ENCODE assay signal across 10 cellular contexts in the genomic region with DNA sequence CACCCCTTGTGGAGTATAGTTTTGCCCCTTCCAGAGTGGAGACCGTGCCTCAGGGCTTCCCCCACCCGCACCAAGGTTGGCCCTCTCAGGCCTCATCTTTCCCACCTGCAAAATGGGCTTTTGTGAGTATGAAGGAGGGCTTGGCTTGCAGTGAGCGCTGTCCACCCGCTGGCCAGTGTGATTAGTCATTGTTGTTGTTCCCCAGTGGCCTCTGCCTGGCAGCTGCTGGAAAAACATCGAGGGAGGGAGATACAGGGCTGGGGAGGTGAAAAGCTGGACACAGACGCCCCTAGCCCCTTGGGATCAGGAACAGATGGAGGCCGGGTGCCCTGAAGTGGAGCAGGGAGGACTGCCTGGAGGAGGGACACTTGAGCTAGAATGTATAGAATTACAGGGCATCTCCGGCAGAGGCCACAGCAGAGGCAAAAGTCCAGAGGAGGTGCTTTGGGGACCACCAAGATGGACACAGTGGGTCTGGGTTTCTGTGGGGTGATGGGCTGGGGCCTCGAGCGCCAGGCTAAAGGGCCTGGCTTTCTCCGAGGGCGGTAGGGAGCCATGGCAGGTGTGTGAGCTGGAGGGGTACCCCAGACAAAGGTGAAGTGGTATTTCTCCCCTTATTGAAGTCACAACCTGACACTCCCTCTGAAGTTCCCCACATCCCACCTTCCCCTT. TPM values are rescaled to one million over a fixed set of nuclear protein-coding genes. Genes with fewer than 3 reads are reported as not detected.
A peak's percentile ranks its signal among the peaks of the same experiment; 100 is the strongest.
DNase-seq lines count a peak whose midpoint lies in the region; ATAC-seq and TF ChIP-seq lines count a peak whose summit lies in the region.
"Had no signal": no experiment of that assay in that cellular context is flagged by ENCODE, and none has a peak within 500 bp of the region (broad histone marks: within the 10 kb centered on the region; RNA-seq: fewer than 3 reads in every experiment).

No MANE protein-coding gene starts in this region.

- no peaks in the 10 kb centered on the region for H3K36me3 Mint-ChIP-seq in IgD-negative memory B cell
- H3K36me3 Mint-ChIP-seq in activated T-cell treated with anti-CD3 and anti-CD28 coated beads, Interleukin-2, amount 50 U/mL, for 72 hours (ENCODE audit: insufficient read depth in 2 of 2) = no peaks in the 10 kb centered on the region

- H3K9me3 Mint-ChIP-seq in IgD-negative memory B cell = no peaks in the 10 kb centered on the region
- H3K9me3 Mint-ChIP-seq in activated T-cell treated with anti-CD3 and anti-CD28 coated beads, Interleukin-2, amount 50 U/mL, for 72 hours = no peaks in the 10 kb centered on the region

- TF ChIP-seq POLR2A in spleen (IDR thresholded peaks at IDR 0.05) = no peak

- no peaks in the 10 kb centered on the region for H3K27me3 ChIP-seq in spleen (replicated peaks in 1 of 7)
- H3K27me3 ChIP-seq in WERI-Rb-1 (ENCODE audit: insufficient read depth, low read depth, severe bottlenecking) = no peaks in the 10 kb centered on the region
- H3K27me3 ChIP-seq: heart left ventricle had no signal

- TF ChIP-seq CTCF in spleen (IDR thresholded peaks at IDR 0.05 in 8 of 11, conservative IDR thresholded peaks at IDR 0.05 in 3 of 11) (no peak), WERI-Rb-1 (IDR thresholded peaks at IDR 0.05; ENCODE audit: low read depth, low read length) (no peak)

- H3K9me3 ChIP-seq in spleen (no peaks in the 10 kb centered on the region), WERI-Rb-1 (ENCODE audit: severe bottlenecking) (peaks cover 5% of the 10 kb centered on the region)
- H3K9me3 ChIP-seq: heart left ventricle had no signal

- no peaks in the 10 kb centered on the region for H3K27me3 Mint-ChIP-seq in IgD-negative memory B cell
- no peaks in the 10 kb centered on the region for H3K27me3 Mint-ChIP-seq in activated T-cell treated with anti-CD3 and anti-CD28 coated beads, Interleukin-2, amount 50 U/mL, for 72 hours (ENCODE audit: low read depth)

- intact Hi-C loops in spleen (cut with DNase I; ENCODE audit: low total_unique reads) = no loop called here

- H3K4me1 ChIP-seq in spleen = peaks cover 27 to 78% (median 68%) of the 10 kb centered on the region in 6 donors

- no peak for DNase-seq in activated T-cell treated with anti-CD3 and anti-CD28 coated beads, Interleukin-2, amount 50 U/mL, for 72 hours
- peak; percentile 54 for DNase-seq in fibroblast of gingiva (ENCODE audit: low read depth)
- peak; percentile 83 for DNase-seq in spleen
- DNase-seq in NCI-H2029 (lab: John Stamatoyannopoulos, UW) = no peak
- no peak for DNase-seq in WERI-Rb-1
- no peak for DNase-seq in NOMO-1 (lab: John Stamatoyannopoulos, UW; ENCODE audit: unreplicated experiment in 2 of 2)
- DNase-seq: NCI-H146 had no signal

- peaks cover 28 to 47% (median 46%) of the 10 kb centered on the region in 3 donors for H3K4me1 Mint-ChIP-seq in IgD-negative memory B cell
- peaks cover 52% of the 10 kb centered on the region for H3K4me1 Mint-ChIP-seq in activated T-cell treated with anti-CD3 and anti-CD28 coated beads, Interleukin-2, amount 50 U/mL, for 72 hours (ENCODE audit: low read depth)

- 61 to 86% (median 70%) methylated on average over 12 of the region's 12 CpGs for WGBS in spleen, 5 donors

- H3K4me3 ChIP-seq in spleen = peak overlapping the region in 1 of 8 donors; percentile 57
- no peak overlapping the region for H3K4me3 ChIP-seq in WERI-Rb-1 (ENCODE audit: low read depth, low read length)

- no peaks in the 10 kb centered on the region for H3K36me3 ChIP-seq in spleen
- H3K36me3 ChIP-seq in WERI-Rb-1 = no peaks in the 10 kb centered on the region
- H3K36me3 ChIP-seq: heart left ventricle had no signal

- H3K4me3 Mint-ChIP-seq in IgD-negative memory B cell = peak overlapping the region; percentile 21 to 94 (median 68)
- peak overlapping the region; percentile 60 to 76 for H3K4me3 Mint-ChIP-seq in activated T-cell treated with anti-CD3 and anti-CD28 coated beads, Interleukin-2, amount 50 U/mL, for 72 hours

- H3K27ac Mint-ChIP-seq in IgD-negative memory B cell = peak overlapping the region; percentile 94 to 100 (median 96)
- H3K27ac Mint-ChIP-seq in activated T-cell treated with anti-CD3 and anti-CD28 coated beads, Interleukin-2, amount 50 U/mL, for 72 hours = peak overlapping the region; percentile 95

- no peak for ATAC-seq in activated T-cell treated with anti-CD3 and anti-CD28 coated beads, Interleukin-2, amount 50 U/mL, for 72 hours (replicated peaks in 1 of 2)
- ATAC-seq in HG02678 (IDR thresholded peaks at IDR 0.05; ENCODE audit: unreplicated experiment) = no peak

- H3K27ac ChIP-seq in spleen (peak overlapping the region; percentile 76 to 97 (median 94)), WERI-Rb-1 (no peak overlapping the region)

RNA-seq across cellular contexts. Expression of a gene that starts 3.9 kb away (rescaled TPM):
- polyA plus RNA-seq in IgD-negative memory B cell (9.8 TPM), spleen (10 to 100 TPM in 2 of 3 donors, 1 to 10 TPM in 1; 9.9 to 21.5 (median 14.8) TPM)
- total RNA-seq in activated T-cell treated with anti-CD3 and anti-CD28 coated beads, Interleukin-2, amount 50 U/mL, for 72 hours = 10 to 100 TPM; 13.4 to 20.4 TPM
- total RNA-seq in spleen = 10 to 100 TPM; 19.7 to 31.6 (median 25.3) TPM

RNA-seq across cellular contexts. Expression of a gene that starts 6.9 kb away (rescaled TPM):
- 20.3 TPM for polyA plus RNA-seq in IgD-negative memory B cell
- 10 to 100 TPM; 22.4 to 23.2 TPM for total RNA-seq in activated T-cell treated with anti-CD3 and anti-CD28 coated beads, Interleukin-2, amount 50 U/mL, for 72 hours
- 10 to 100 TPM; 31.3 to 52.7 (median 39.4) TPM for total RNA-seq in spleen
- polyA plus RNA-seq in spleen = 10 to 100 TPM in 2 of 3 donors, 1 to 10 TPM in 1; 8.9 to 17.1 (median 16.1) TPM

Comparison
In these comparisons a context has a peak if more than half of its experiments do, and no peak if none do; other contexts are left out.
1. DNase-seq: peak in fibroblast of gingiva (single experiment) and spleen (single experiment); none in activated T-cell treated with anti-CD3 and anti-CD28 coated beads, Interleukin-2, amount 50 U/mL, for 72 hours (0 of 2), NCI-H2029 (single experiment), WERI-Rb-1 (single experiment) and NOMO-1 (0 of 2).